ENCODE assay signal across 17 cellular contexts in genomic region chr21:45505416-45506021, GRCh38. TPM values are rescaled to one million over a fixed set of nuclear protein-coding genes. Genes with fewer than 3 reads are reported as not detected.
A peak's percentile ranks its signal among the peaks of the same experiment; 100 is the strongest.
DNase-seq lines count a peak whose midpoint lies in the region; ATAC-seq, FAIRE-seq and TF ChIP-seq lines count a peak whose summit lies in the region.
"Had no signal": no experiment of that assay in that cellular context is flagged by ENCODE, and none has a peak within 500 bp of the region (broad histone marks: within the 10 kb centered on the region; RNA-seq: fewer than 3 reads in every experiment).

No MANE protein-coding gene starts in this region.

- no peaks in the 10 kb centered on the region for H3F3A ChIP-seq in neural progenitor cell (ENCODE audit: low read depth)

- H3K9me3 ChIP-seq in endodermal cell (ENCODE audit: control insufficient read depth, low read length) (no peaks in the 10 kb centered on the region), neural progenitor cell (ENCODE audit: low read depth) (no peaks in the 10 kb centered on the region)
- H3K9me3 ChIP-seq: body of pancreas, heart right ventricle had no signal

- DNase-seq in CD14-positive monocyte (ENCODE audit: low spot score) (peak; percentile 45), NCI-H1105 treated with DMSO at 0.1 percent for 48 hours (lab: John Stamatoyannopoulos, UW) (peak; percentile 28), endodermal cell (peak; percentile 45), neural progenitor cell (ENCODE audit: low spot score) (no peak), HTR-8/SVneo (ENCODE audit: insufficient read length, low spot score) (no peak)
- DNase-seq in activated CD4-positive, alpha-beta T cell treated with anti-CD3 and anti-CD28 coated beads, Interleukin-2, amount 50 U/mL, for 48 hours = no peak
- DNase-seq: activated naive CD4-positive, alpha-beta T cell treated with anti-CD3 and anti-CD28 coated beads for 36 hours; AML-193; DMS 273 treated with DMSO at 0.1 percent for 48 hours; NCI-H2029; SHP77 treated with DMSO at 0.1 percent for 48 hours; stimulated activated CD4-positive, alpha-beta T cell treated with anti-CD3 and anti-CD28 coated beads, Interleukin-1b, Interleukin-23, amount 100 ng/mL, for 48 hours had no signal

- TF ChIP-seq CTCF in CD14-positive monocyte (IDR thresholded peaks at IDR 0.05) (no peak), endodermal cell (conservative IDR thresholded peaks at IDR 0.05) (no peak), neural progenitor cell (IDR thresholded peaks at IDR 0.05) (no peak)

- H3K9me3 Mint-ChIP-seq in CD14-positive monocyte = peaks cover 0 to 4% (median 0%) of the 10 kb centered on the region in 7 donors
- H3K9me3 Mint-ChIP-seq in endodermal cell = no peaks in the 10 kb centered on the region
- no peaks in the 10 kb centered on the region for H3K9me3 Mint-ChIP-seq in neural progenitor cell
- H3K9me3 Mint-ChIP-seq: activated naive CD4-positive, alpha-beta T cell treated with anti-CD3 and anti-CD28 coated beads for 36 hours had no signal

- H3K4me2 ChIP-seq in neural progenitor cell = no peak overlapping the region

- H3K4me1 ChIP-seq in endodermal cell (ENCODE audit: control insufficient read depth, insufficient read depth, low read length) (no peaks in the 10 kb centered on the region), neural progenitor cell (peaks cover 3% of the 10 kb centered on the region)
- H3K4me1 ChIP-seq: body of pancreas, heart right ventricle had no signal

- no peak overlapping the region for H2AFZ ChIP-seq in neural progenitor cell (replicated peaks)

- ATAC-seq in GM21576 (IDR thresholded peaks at IDR 0.05; ENCODE audit: unreplicated experiment) = no peak
- no peak for ATAC-seq in HG02938 (IDR thresholded peaks at IDR 0.05; ENCODE audit: unreplicated experiment)
- ATAC-seq: body of pancreas had no signal

- H3K4me3 ChIP-seq in endodermal cell (ENCODE audit: low read length) (no peak overlapping the region), neural progenitor cell (no peak overlapping the region)
- H3K4me3 ChIP-seq: body of pancreas, dorsolateral prefrontal cortex, heart right ventricle had no signal

- no peak for FAIRE-seq in HTR-8/SVneo (lab: Jason Lieb, UNC)

- H3K9ac ChIP-seq in endodermal cell (ENCODE audit: extremely low read depth, low read length, poor library complexity, severe bottlenecking) = no peak overlapping the region
- H3K9ac ChIP-seq in neural progenitor cell = no peak overlapping the region

- H3K36me3 Mint-ChIP-seq in CD14-positive monocyte (no peaks in the 10 kb centered on the region), endodermal cell (ENCODE audit: low read depth) (peaks cover 25% of the 10 kb centered on the region), neural progenitor cell (peaks cover 11% of the 10 kb centered on the region)

- H3K27ac Mint-ChIP-seq in CD14-positive monocyte (no peak overlapping the region), endodermal cell (no peak overlapping the region), neural progenitor cell (peak overlapping the region; percentile 63)
- H3K27ac Mint-ChIP-seq: activated naive CD4-positive, alpha-beta T cell treated with anti-CD3 and anti-CD28 coated beads for 36 hours had no signal

- H3K4me3 Mint-ChIP-seq in CD14-positive monocyte = no peak overlapping the region
- no peak overlapping the region for H3K4me3 Mint-ChIP-seq in endodermal cell
- H3K4me3 Mint-ChIP-seq in neural progenitor cell = no peak overlapping the region
- H3K4me3 Mint-ChIP-seq: activated naive CD4-positive, alpha-beta T cell treated with anti-CD3 and anti-CD28 coated beads for 36 hours had no signal

- no peak overlapping the region for H3K27ac ChIP-seq in endodermal cell (ENCODE audit: low read depth, low read length)
- no peak overlapping the region for H3K27ac ChIP-seq in neural progenitor cell
- H3K27ac ChIP-seq: body of pancreas, dorsolateral prefrontal cortex, heart right ventricle had no signal

- H3K36me3 ChIP-seq in endodermal cell (ENCODE audit: control insufficient read depth, insufficient read depth, low read length) (peaks cover 12% of the 10 kb centered on the region), neural progenitor cell (no peaks in the 10 kb centered on the region)

- no peaks in the 10 kb centered on the region for H3K79me2 ChIP-seq in neural progenitor cell (ENCODE audit: low read depth)

- 93 to 95% methylated on average over 19 to 33 of the region's 33 CpGs for WGBS in endodermal cell (ENCODE audit: insufficient coverage in 1 of 2, insufficient read length in 1 of 2), 2 experiments

- peaks cover 2 to 5% (median 5%) of the 10 kb centered on the region in 3 donors for H3K27me3 Mint-ChIP-seq in CD14-positive monocyte (ENCODE audit: low read depth in 3 of 3)
- no peaks in the 10 kb centered on the region for H3K27me3 Mint-ChIP-seq in endodermal cell (ENCODE audit: insufficient read depth)
- H3K27me3 Mint-ChIP-seq in neural progenitor cell (ENCODE audit: insufficient read depth, low read depth) = peaks cover 5% of the 10 kb centered on the region

- H3K4me1 Mint-ChIP-seq in CD14-positive monocyte (peaks cover 5% of the 10 kb centered on the region), endodermal cell (no peaks in the 10 kb centered on the region), neural progenitor cell (peaks cover 5% of the 10 kb centered on the region)

- H3K27me3 ChIP-seq in endodermal cell (ENCODE audit: control insufficient read depth, insufficient read depth, low read length, poor library complexity, severe bottlenecking) (no peaks in the 10 kb centered on the region), neural progenitor cell (no peaks in the 10 kb centered on the region)
- H3K27me3 ChIP-seq: body of pancreas, dorsolateral prefrontal cortex, heart right ventricle had no signal

- intact Hi-C loops in CD14-positive monocyte (cut with micrococcal nuclease) = no loop called here

- peaks cover 10% of the 10 kb centered on the region for H4K20me1 ChIP-seq in neural progenitor cell (ENCODE audit: low read depth)

RNA-seq across cellular contexts. Expression of gene SLC19A1, which starts 36.7 kb away (rescaled TPM):
- polyA plus RNA-seq in CD14-positive monocyte = 10 to 100 TPM; 39.9 to 53.0 TPM
- total RNA-seq in endodermal cell (10 to 100 TPM; 28.8 to 29.4 TPM), neural progenitor cell (ENCODE audit: low replicate concordance) (7.7 and 17.3 TPM in 2 replicates)
- polyA plus RNA-seq in endodermal cell (2013, experiment 1 of 2) = 19.9 TPM
- polyA plus RNA-seq in endodermal cell (2013, experiment 2 of 2) = 16.4 TPM

Comparison
In these comparisons a context has a peak if more than half of its experiments do, and no peak if none do; other contexts are left out.
1. DNase-seq: peak in CD14-positive monocyte (single experiment), NCI-H1105 treated with DMSO at 0.1 percent for 48 hours (single experiment) and endodermal cell (single experiment); none in neural progenitor cell (single experiment), activated CD4-positive, alpha-beta T cell treated with anti-CD3 and anti-CD28 coated beads, Interleukin-2, amount 50 U/mL, for 48 hours (0 of 2) and HTR-8/SVneo (single experiment).